Comparison of ENCODE assay signal across 1 cellular context in genomic region chr4:18021720-18022571, GRCh38.
TF ChIP-seq lines count a peak whose summit lies in the region.

Gene LCORL, minus strand, starts transcription at chr4:18021755. Its CDS starts 4 bp downstream, at chr4:18021751.

TF ChIP-seq in GM12878, 131 proteins besides CTCF, POLR2A, EP300 and RAD21 (continued from another document and continues in another):
- TF ChIP-seq PRDM15 (CRISPR knock-in tag; IDR thresholded peaks at IDR 0.05) (no peak), ZZZ3 (IDR thresholded peaks at IDR 0.05; ENCODE audit: control insufficient read depth, insufficient read length, low read depth) (no peak), NFXL1 (IDR thresholded peaks at IDR 0.05; ENCODE audit: borderline replicate concordance) (no peak), MLLT1 (IDR thresholded peaks at IDR 0.05) (peak; percentile 38; the same call in 1 of the 2 replicates), IRF3 (IDR thresholded peaks at IDR 0.05) (no peak), BCL3 (IDR thresholded peaks at IDR 0.05; ENCODE audit: borderline replicate concordance, insufficient read depth, low read depth, low read length, poor library complexity, severe bottlenecking) (no peak), FOXM1 (IDR thresholded peaks at IDR 0.05; ENCODE audit: low read depth, low read length) (no peak), RAD51 (IDR thresholded peaks at IDR 0.05) (no peak), SMAD1 (IDR thresholded peaks at IDR 0.05; ENCODE audit: low read depth, partially characterized antibody) (no peak), DPF2 (IDR thresholded peaks at IDR 0.05) (peak; percentile 57), ZNF24 (IDR thresholded peaks at IDR 0.05) (no peak), HCFC1 (IDR thresholded peaks at IDR 0.05; ENCODE audit: low read length) (peak; percentile 98), ZNF622 (IDR thresholded peaks at IDR 0.05) (no peak), SRF (IDR thresholded peaks at IDR 0.05; ENCODE audit: low read depth in 2 of 2, low read length in 2 of 2) (no peak), HDGF (IDR thresholded peaks at IDR 0.05) (peak; percentile 83), IRF5 (IDR thresholded peaks at IDR 0.05; ENCODE audit: borderline replicate concordance) (no peak), NBN (IDR thresholded peaks at IDR 0.05) (0 out of 2 replicates have a peak, but pooled peaks have one; percentile 44), PKNOX1 (IDR thresholded peaks at IDR 0.05) (peak; percentile 97), POLR2AphosphoS2 (IDR thresholded peaks at IDR 0.05; ENCODE audit: low read depth, low read length) (no peak), RFX5 (IDR thresholded peaks at IDR 0.05; ENCODE audit: low read depth, low read length) (peak; percentile 42), ZNF217 (IDR thresholded peaks at IDR 0.05) (no peak), HSF1 (IDR thresholded peaks at IDR 0.05; ENCODE audit: low read depth, low read length) (no peak), LARP7 (IDR thresholded peaks at IDR 0.05) (no peak), ZNF592 (IDR thresholded peaks at IDR 0.05) (no peak), SKIL (IDR thresholded peaks at IDR 0.05; ENCODE audit: low read depth, poor library complexity, severe bottlenecking) (peak; percentile 17), TCF12 (IDR thresholded peaks at IDR 0.05; ENCODE audit: low read depth, low read length) (no peak), EZH2 (IDR thresholded peaks at IDR 0.05; ENCODE audit: borderline replicate concordance, control insufficient read depth, low read depth, low read length) (no peak), CHD2 (IDR thresholded peaks at IDR 0.05; ENCODE audit: borderline replicate concordance, low read depth, low read length) (peak; percentile 25; the same call in 1 of the 2 replicates), RUNX3 (IDR thresholded peaks at IDR 0.05; ENCODE audit: low read length) (no peak; the same call in 1 of the 2 replicates), MTA2 (IDR thresholded peaks at IDR 0.05; ENCODE audit: low read depth) (no peak), MTA3 (IDR thresholded peaks at IDR 0.05; ENCODE audit: borderline replicate concordance, low read length) (no peak), NR2C2 (IDR thresholded peaks at IDR 0.05; ENCODE audit: borderline replicate concordance, control insufficient read depth, insufficient read length, low read depth) (no peak), SUPT20H (IDR thresholded peaks at IDR 0.05; ENCODE audit: borderline replicate concordance, control insufficient read depth, low read depth, low read length) (no peak), SIN3A (IDR thresholded peaks at IDR 0.05; ENCODE audit: low read depth, low read length) (peak; percentile 43; the same call in 1 of the 2 replicates), POU2F2 (IDR thresholded peaks at IDR 0.05; ENCODE audit: borderline replicate concordance, low read depth, low read length) (peak; percentile 93), MYC (IDR thresholded peaks at IDR 0.05; ENCODE audit: insufficient read depth, insufficient read length, insufficient replicate concordance, low read length, severe bottlenecking) (peak; percentile 7)
